Comparison of ENCODE assay signal across 1 cellular context in the genomic region with DNA sequence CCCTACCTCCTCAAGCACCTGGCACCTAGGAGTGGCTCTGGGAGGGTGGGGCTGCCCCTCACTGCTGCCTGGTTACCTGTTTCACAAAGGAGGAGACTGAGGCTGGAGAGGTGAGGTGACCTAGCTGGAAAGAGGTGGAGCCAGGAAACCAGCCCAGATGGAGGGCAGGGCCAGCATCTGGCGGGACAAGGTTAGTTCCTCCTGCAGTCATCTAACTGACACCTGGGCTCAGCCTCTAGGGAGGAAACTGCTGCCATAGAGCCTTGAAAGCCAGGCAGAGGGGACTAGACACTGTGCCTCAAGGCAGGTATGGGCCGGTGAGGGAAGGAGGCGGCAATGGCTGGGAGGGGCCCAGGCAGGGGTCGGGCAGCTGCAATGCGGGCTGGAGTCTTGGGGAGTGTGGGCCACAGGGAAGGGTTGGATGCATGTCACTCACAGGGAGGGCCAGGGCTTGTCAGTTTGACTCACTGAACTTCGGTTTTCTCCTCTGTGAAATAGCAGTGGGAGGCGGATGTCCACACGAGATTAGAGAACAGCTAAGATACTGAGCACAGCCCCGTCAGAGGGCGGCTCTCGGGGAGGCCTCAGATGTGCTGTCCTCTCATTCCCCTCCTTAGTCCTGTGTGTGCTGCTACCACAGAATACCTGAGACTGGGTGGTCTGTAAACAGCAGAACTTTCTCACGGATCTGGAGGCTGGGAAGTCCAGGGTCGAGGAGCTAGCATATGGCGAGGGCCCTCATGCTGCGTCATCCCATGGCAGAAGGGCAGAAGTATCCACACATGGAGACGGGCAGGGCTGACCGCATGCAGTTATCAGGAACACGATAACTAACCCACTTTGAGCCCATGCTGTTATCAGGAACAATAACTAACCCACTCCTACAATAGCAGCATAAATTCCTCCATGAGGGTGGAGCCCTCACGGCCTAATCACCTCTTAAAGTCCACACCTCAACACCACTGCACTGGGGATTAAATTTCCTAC.
TF ChIP-seq lines count a peak whose summit lies in the region.

No MANE protein-coding gene starts in this region.

TF ChIP-seq in HCT116, 20 proteins besides CTCF, POLR2A, EP300 and RAD21 (continued from another document):
- TF ChIP-seq, protein P1, sequence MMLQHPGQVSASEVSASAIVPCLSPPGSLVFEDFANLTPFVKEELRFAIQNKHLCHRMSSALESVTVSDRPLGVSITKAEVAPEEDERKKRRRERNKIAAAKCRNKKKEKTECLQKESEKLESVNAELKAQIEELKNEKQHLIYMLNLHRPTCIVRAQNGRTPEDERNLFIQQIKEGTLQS (IDR thresholded peaks at IDR 0.05): no peak
- no peak for TF ChIP-seq ZFX (IDR thresholded peaks at IDR 0.05)
- TF ChIP-seq, protein P2, sequence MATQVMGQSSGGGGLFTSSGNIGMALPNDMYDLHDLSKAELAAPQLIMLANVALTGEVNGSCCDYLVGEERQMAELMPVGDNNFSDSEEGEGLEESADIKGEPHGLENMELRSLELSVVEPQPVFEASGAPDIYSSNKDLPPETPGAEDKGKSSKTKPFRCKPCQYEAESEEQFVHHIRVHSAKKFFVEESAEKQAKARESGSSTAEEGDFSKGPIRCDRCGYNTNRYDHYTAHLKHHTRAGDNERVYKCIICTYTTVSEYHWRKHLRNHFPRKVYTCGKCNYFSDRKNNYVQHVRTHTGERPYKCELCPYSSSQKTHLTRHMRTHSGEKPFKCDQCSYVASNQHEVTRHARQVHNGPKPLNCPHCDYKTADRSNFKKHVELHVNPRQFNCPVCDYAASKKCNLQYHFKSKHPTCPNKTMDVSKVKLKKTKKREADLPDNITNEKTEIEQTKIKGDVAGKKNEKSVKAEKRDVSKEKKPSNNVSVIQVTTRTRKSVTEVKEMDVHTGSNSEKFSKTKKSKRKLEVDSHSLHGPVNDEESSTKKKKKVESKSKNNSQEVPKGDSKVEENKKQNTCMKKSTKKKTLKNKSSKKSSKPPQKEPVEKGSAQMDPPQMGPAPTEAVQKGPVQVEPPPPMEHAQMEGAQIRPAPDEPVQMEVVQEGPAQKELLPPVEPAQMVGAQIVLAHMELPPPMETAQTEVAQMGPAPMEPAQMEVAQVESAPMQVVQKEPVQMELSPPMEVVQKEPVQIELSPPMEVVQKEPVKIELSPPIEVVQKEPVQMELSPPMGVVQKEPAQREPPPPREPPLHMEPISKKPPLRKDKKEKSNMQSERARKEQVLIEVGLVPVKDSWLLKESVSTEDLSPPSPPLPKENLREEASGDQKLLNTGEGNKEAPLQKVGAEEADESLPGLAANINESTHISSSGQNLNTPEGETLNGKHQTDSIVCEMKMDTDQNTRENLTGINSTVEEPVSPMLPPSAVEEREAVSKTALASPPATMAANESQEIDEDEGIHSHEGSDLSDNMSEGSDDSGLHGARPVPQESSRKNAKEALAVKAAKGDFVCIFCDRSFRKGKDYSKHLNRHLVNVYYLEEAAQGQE (IDR thresholded peaks at IDR 0.05; ENCODE audit: low read depth): no peak
- no peak for TF ChIP-seq ELF1 (IDR thresholded peaks at IDR 0.05; ENCODE audit: borderline replicate concordance, low read depth)
- no peak for TF ChIP-seq FOSL1 (IDR thresholded peaks at IDR 0.05; ENCODE audit: low read depth)
- TF ChIP-seq CBX3 (IDR thresholded peaks at IDR 0.05; ENCODE audit: low read depth): no peak
- no peak for TF ChIP-seq YY1 (IDR thresholded peaks at IDR 0.05; ENCODE audit: extremely low read depth, insufficient replicate concordance, low read depth, low read length)
- TF ChIP-seq TCF7L2 (IDR thresholded peaks at IDR 0.05; ENCODE audit: borderline replicate concordance, extremely low read depth, insufficient read depth, insufficient read length): no peak
- no peak for TF ChIP-seq SP1 (IDR thresholded peaks at IDR 0.05; ENCODE audit: low read depth)
